1 cellular context compared by ENCODE assay signal in genomic region chr2:216006164-216006663, GRCh38.
TF ChIP-seq lines count a peak whose summit lies in the region.

No MANE protein-coding gene starts in this region.

TF ChIP-seq in K562, 482 proteins besides CTCF, POLR2A, EP300 and RAD21 (continued from another document):
- peak; percentile 27; the same call in 1 of the 2 replicates for TF ChIP-seq VEZF1 (CRISPR knock-in tag; IDR thresholded peaks at IDR 0.05)
- no peak for TF ChIP-seq NFATC3 (IDR thresholded peaks at IDR 0.05)
- peak; percentile 17; the same call in 1 of the 2 replicates for TF ChIP-seq TFAP4 (CRISPR knock-in tag; IDR thresholded peaks at IDR 0.05; ENCODE audit: borderline replicate concordance)
- TF ChIP-seq FOSL1 (tag; conservative IDR thresholded peaks at IDR 0.05), result 0 out of 2 replicates have a peak, but pooled peaks have one; percentile 15
- TF ChIP-seq PHTF2 (CRISPR knock-in tag; IDR thresholded peaks at IDR 0.05), result no peak
- no peak for TF ChIP-seq CSDE1 (IDR thresholded peaks at IDR 0.05)
- TF ChIP-seq EGR1 (conservative IDR thresholded peaks at IDR 0.05), result peak; percentile 20; the same call in 1 of the 2 replicates
- no peak; the same call in 1 of the 2 replicates for TF ChIP-seq KLF16 (IDR thresholded peaks at IDR 0.05)
- no peak for TF ChIP-seq NUFIP1 (IDR thresholded peaks at IDR 0.05; ENCODE audit: partially characterized antibody)
- no peak for TF ChIP-seq ZNF431 (CRISPR knock-in tag; IDR thresholded peaks at IDR 0.05)
- no peak for TF ChIP-seq POLR2AphosphoS2 (IDR thresholded peaks at IDR 0.05; ENCODE audit: low read length)
